ENCODE assay signal across 6 cellular contexts in the genomic region with DNA sequence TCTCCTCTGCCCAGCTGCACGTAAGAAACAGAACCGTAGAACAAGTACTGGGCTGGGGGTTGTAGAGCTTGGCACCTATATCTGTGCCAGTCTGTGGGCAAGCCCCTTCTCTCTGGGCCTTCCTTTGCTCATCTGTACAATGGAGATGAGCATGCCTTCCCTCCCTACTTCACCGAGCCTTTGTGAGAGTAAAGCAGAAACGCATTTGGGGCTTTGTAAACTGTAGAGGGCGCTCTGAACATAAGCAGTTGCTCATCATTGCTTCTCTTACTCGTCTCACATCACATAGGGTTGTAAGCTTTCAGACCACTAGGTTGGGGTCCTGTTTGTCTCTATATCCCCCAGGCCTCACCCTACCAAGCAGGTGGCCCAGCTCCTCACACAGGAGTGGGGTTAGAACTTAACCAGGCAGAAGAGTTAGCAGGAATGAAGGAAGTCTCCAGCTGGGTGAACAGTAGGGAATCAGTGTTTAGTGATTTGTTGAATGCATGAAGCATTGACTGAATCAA. TPM values are rescaled to one million over a fixed set of nuclear protein-coding genes. Genes with fewer than 3 reads are reported as not detected.
DNase-seq lines count a peak whose midpoint lies in the region; ATAC-seq and TF ChIP-seq lines count a peak whose summit lies in the region.

No MANE protein-coding gene starts in this region.

- no peak overlapping the region for H3K27ac ChIP-seq in H9 (ENCODE audit: insufficient read length, low read depth, low read length)

- no peak overlapping the region for H4K91ac ChIP-seq in H9 (ENCODE audit: insufficient read length, low read depth, low read length)

- no peaks in the 10 kb centered on the region for H3K23me2 ChIP-seq in H9 (ENCODE audit: insufficient read length, low read depth, low read length, poor library complexity, severe bottlenecking)

- no peak overlapping the region for H3K23ac ChIP-seq in H9 (ENCODE audit: insufficient read length, low read depth, low read length)

- H3K79me1 ChIP-seq in H9 (ENCODE audit: insufficient read depth, low read depth, low read length, poor library complexity, severe bottlenecking), result no peaks in the 10 kb centered on the region

- H3K4me1 Mint-ChIP-seq in H9, result peaks cover 16 to 26% of the 10 kb centered on the region in 2 experiments

- H3K56ac ChIP-seq in H9 (ENCODE audit: insufficient read length, low read depth, low read length), result no peak overlapping the region

- H4K8ac ChIP-seq in H9 (replicated peaks; ENCODE audit: insufficient read length, low read depth, low read length), result no peak overlapping the region

- no peak overlapping the region for H2AK5ac ChIP-seq in H9 (ENCODE audit: insufficient read length, low read length)

- H2BK120ac ChIP-seq in H9 (ENCODE audit: low read depth, low read length, poor library complexity, severe bottlenecking), result no peak overlapping the region

- no peak overlapping the region for H3K4me2 ChIP-seq in H9 (ENCODE audit: insufficient read depth, insufficient read length, low read length)

- no peak overlapping the region for H4K5ac ChIP-seq in H9 (ENCODE audit: insufficient read length, low read depth, low read length)

- H3T11ph ChIP-seq in H9 (ENCODE audit: low read length), result no peak overlapping the region

- no peak overlapping the region for H2BK12ac ChIP-seq in H9 (ENCODE audit: insufficient read length, low read depth, low read length)

- H3K27me3 Mint-ChIP-seq in H9 (ENCODE audit: low read depth), result peaks cover 43% of the 10 kb centered on the region

- H3K14ac ChIP-seq in H9 (ENCODE audit: insufficient read depth, low read length), result no peak overlapping the region

- H3K79me2 ChIP-seq in H9 (ENCODE audit: insufficient read depth, low read length), result no peaks in the 10 kb centered on the region

- H3K18ac ChIP-seq in H9 (ENCODE audit: insufficient read length, low read depth, low read length), result no peak overlapping the region

- no peak overlapping the region for H2AFZ ChIP-seq in H9 (ENCODE audit: low read length)

- H3K4me3 ChIP-seq in fibroblast of villous mesenchyme (ENCODE audit: low read depth, low read length), result no peak overlapping the region

- WGBS in H9 (ENCODE audit: extremely low coverage, insufficient read length, low lambda C conversion rate), result no CpG with 5 or more reads among the region's 6 CpGs

- no peak overlapping the region; a peak in 1 of 7 replicates for H3K27ac Mint-ChIP-seq in H9

- no peak for ATAC-seq in HG02870 (IDR thresholded peaks at IDR 0.05; ENCODE audit: unreplicated experiment)
- ATAC-seq in GM18873 (IDR thresholded peaks at IDR 0.05; ENCODE audit: low FRiP score, unreplicated experiment), result no peak

- H3K27me3 ChIP-seq in H9 (ENCODE audit: insufficient read depth, low read length), result no peaks in the 10 kb centered on the region; the same call in 1 of the 2 replicates

- DNase-seq in AG08395 (ENCODE audit: low spot score) (peak; percentile 61), H9 (peak; percentile 81), SHP77 (lab: John Stamatoyannopoulos, UW) (peak; percentile 74 to 77), fibroblast of villous mesenchyme (ENCODE audit: low read depth) (peak; percentile 67)

- H3K9ac ChIP-seq in H9 (ENCODE audit: extremely low read depth, insufficient read length, low read length), result no peak overlapping the region

- H3K9me3 ChIP-seq in H9 (ENCODE audit: control insufficient read depth, low read depth, low read length), result no peaks in the 10 kb centered on the region

- H4K20me1 ChIP-seq in H9 (ENCODE audit: control insufficient read depth, insufficient read depth, insufficient read length), result no peaks in the 10 kb centered on the region

- no peak overlapping the region for H2BK15ac ChIP-seq in H9 (ENCODE audit: low read depth, low read length)

- peak; percentile 82 for TF ChIP-seq CTCF in H9 (conservative IDR thresholded peaks at IDR 0.05)
- peak; percentile 72 for TF ChIP-seq CTCF in fibroblast of villous mesenchyme (IDR thresholded peaks at IDR 0.05; ENCODE audit: insufficient read depth, low read depth, low read length)

- H2BK20ac ChIP-seq in H9 (ENCODE audit: low read depth, low read length, poor library complexity, severe bottlenecking), result no peak overlapping the region

- peak overlapping the region in 1 of 2 experiments; percentile 10; a peak in 1 of 5 replicates for H3K4me3 Mint-ChIP-seq in H9

- peaks cover 0 to 10% (median 0%) of the 10 kb centered on the region in 3 experiments; a peak in 1 of 7 replicates for H3K36me3 Mint-ChIP-seq in H9 (ENCODE audit: insufficient read depth in 1 of 3, low read depth in 3 of 3)

- H3K4me1 ChIP-seq in H9 (ENCODE audit: insufficient read depth, low read length), result peaks cover 9% of the 10 kb centered on the region; the same call in 1 of the 2 replicates

- H2BK5ac ChIP-seq in H9 (ENCODE audit: insufficient read length, low read length), result no peak overlapping the region

- no peak overlapping the region for H3K4ac ChIP-seq in H9 (ENCODE audit: low read depth, low read length)

- H3K9me3 Mint-ChIP-seq in H9, result no peaks in the 10 kb centered on the region; a peak in 1 of 5 replicates

RNA-seq across cellular contexts. Expression of a gene that starts 15.1 kb away (rescaled TPM):
- 4.8 and 5.9 TPM in 2 replicates for total RNA-seq in H9 (2021)
- 4.7 and 5.8 TPM in 2 replicates for total RNA-seq in fibroblast of villous mesenchyme

RNA-seq across cellular contexts. Expression of a gene that starts 19.8 kb away (rescaled TPM):
- 16.2 and 19.9 TPM in 2 replicates for total RNA-seq in H9 (2021)
- total RNA-seq in fibroblast of villous mesenchyme, result 20.3 and 20.6 TPM in 2 replicates

RNA-seq across cellular contexts. Expression of a gene that starts 35.6 kb away (rescaled TPM):
- total RNA-seq in H9 (2021) (23.0 and 25.8 TPM in 2 replicates), fibroblast of villous mesenchyme (38.7 and 47.1 TPM in 2 replicates)

RNA-seq across cellular contexts. Expression of a gene that starts 50.9 kb away (rescaled TPM):
- total RNA-seq in H9 (2021) (0.24 TPM in 1 of 2 replicates, not detected in the other), fibroblast of villous mesenchyme (0.32 TPM in 1 of 2 replicates, not detected in the other)

RNA-seq across cellular contexts. Expression of a gene that starts 59.0 kb away (rescaled TPM):
- 22.5 and 22.7 TPM in 2 replicates for total RNA-seq in H9 (2021)
- 207 and 266 TPM in 2 replicates for total RNA-seq in fibroblast of villous mesenchyme
